In the genomic region with DNA sequence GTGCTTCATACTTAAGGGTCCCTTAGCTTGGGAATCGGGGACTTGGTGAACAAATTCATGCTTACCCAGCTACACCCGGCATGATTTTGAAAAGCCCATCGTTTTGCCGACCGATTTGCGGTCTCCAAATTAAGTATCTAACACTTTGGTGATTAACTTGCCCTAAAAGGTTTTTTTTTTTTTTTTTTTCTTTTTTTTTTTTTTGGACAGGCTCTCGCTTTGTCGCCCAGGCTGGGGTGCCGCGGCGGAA, we compare ENCODE assay signal across 8 cellular contexts. TPM values are rescaled to one million over a fixed set of nuclear protein-coding genes. Genes with fewer than 3 reads are reported as not detected.
DNase-seq lines count a peak whose midpoint lies in the region; ATAC-seq and TF ChIP-seq lines count a peak whose summit lies in the region.

No MANE protein-coding gene starts in this region.

- H3K9me3 Mint-ChIP-seq in H9 (no peaks in the 10 kb centered on the region; a peak in 2 of 5 replicates), glutamatergic neuron (ENCODE audit: unreplicated experiment) (peaks cover 12% of the 10 kb centered on the region)

- no peak overlapping the region for H2BK5ac ChIP-seq in H9 (ENCODE audit: insufficient read length, low read length)

- H3T11ph ChIP-seq in H9 (ENCODE audit: low read length): no peak overlapping the region

- H3K4me3 Mint-ChIP-seq in H9 (peak overlapping the region; percentile 66 to 77), glutamatergic neuron (ENCODE audit: unreplicated experiment) (peak overlapping the region; percentile 85)

- H3K36me3 Mint-ChIP-seq in H9 (ENCODE audit: insufficient read depth in 1 of 3, low read depth in 3 of 3) (peaks cover 35 to 41% (median 36%) of the 10 kb centered on the region in 3 experiments), glutamatergic neuron (ENCODE audit: unreplicated experiment) (peaks cover 4% of the 10 kb centered on the region)

- H4K8ac ChIP-seq in H9 (replicated peaks; ENCODE audit: insufficient read length, low read depth, low read length): no peak overlapping the region

- no peak overlapping the region for H2BK12ac ChIP-seq in H9 (ENCODE audit: insufficient read length, low read depth, low read length)

- peaks cover 24 to 35% (median 29%) of the 10 kb centered on the region in 3 donors for H3K36me3 ChIP-seq in skeletal muscle tissue (ENCODE audit: control insufficient read depth in 3 of 3, insufficient read depth in 3 of 3, low read length in 3 of 3)

- H3K9ac ChIP-seq in H9 (ENCODE audit: extremely low read depth, insufficient read length, low read length) (peak overlapping the region; percentile 59), skeletal muscle tissue (ENCODE audit: low read depth in 1 of 3, low read length in 3 of 3) (peak overlapping the region; percentile 93 to 96 (median 94))

- H3K9me3 ChIP-seq in H9 (ENCODE audit: control insufficient read depth, low read depth, low read length): no peaks in the 10 kb centered on the region
- no peaks in the 10 kb centered on the region for H3K9me3 ChIP-seq in skeletal muscle tissue (ENCODE audit: control insufficient read depth in 3 of 3, low read length in 3 of 3)

- H2BK20ac ChIP-seq in H9 (ENCODE audit: low read depth, low read length, poor library complexity, severe bottlenecking): no peak overlapping the region

- WGBS in H9 (ENCODE audit: extremely low coverage, insufficient read length, low lambda C conversion rate): no CpG with 5 or more reads among the region's 11 CpGs

- H3K23ac ChIP-seq in H9 (ENCODE audit: insufficient read length, low read depth, low read length): no peak overlapping the region

- no peak overlapping the region for H2AFZ ChIP-seq in H9 (ENCODE audit: low read length)

- H3K4me3 ChIP-seq in WI38 (ENCODE audit: low read depth, low read length) (peak overlapping the region; percentile 67), skeletal muscle tissue (ENCODE audit: low read length in 3 of 3) (peak overlapping the region; percentile 79 to 86 (median 80))

- H3K27me3 ChIP-seq in H9 (ENCODE audit: insufficient read depth, low read length) (no peaks in the 10 kb centered on the region), skeletal muscle tissue (ENCODE audit: control insufficient read depth in 3 of 3, insufficient read depth in 3 of 3, low read length in 3 of 3) (no peaks in the 10 kb centered on the region)

- peaks cover 6% of the 10 kb centered on the region for H3K27me3 Mint-ChIP-seq in H9 (ENCODE audit: low read depth)
- H3K27me3 Mint-ChIP-seq in glutamatergic neuron (ENCODE audit: unreplicated experiment): peaks cover 19% of the 10 kb centered on the region

- no peak overlapping the region for H3K4ac ChIP-seq in H9 (ENCODE audit: low read depth, low read length)

- H3K14ac ChIP-seq in H9 (ENCODE audit: insufficient read depth, low read length): peak overlapping the region; percentile 86; the same call in 1 of the 2 replicates

- H4K91ac ChIP-seq in H9 (ENCODE audit: insufficient read length, low read depth, low read length): no peak overlapping the region

- H2AK5ac ChIP-seq in H9 (ENCODE audit: insufficient read length, low read length): no peak overlapping the region

- no peaks in the 10 kb centered on the region for H4K20me1 ChIP-seq in H9 (ENCODE audit: control insufficient read depth, insufficient read depth, insufficient read length)

- ATAC-seq in left lobe of liver (no peak), GM19455 (IDR thresholded peaks at IDR 0.05; ENCODE audit: unreplicated experiment) (no peak)

- H2BK15ac ChIP-seq in H9 (ENCODE audit: low read depth, low read length): no peak overlapping the region

- peaks cover 8% of the 10 kb centered on the region for H3K23me2 ChIP-seq in H9 (ENCODE audit: insufficient read length, low read depth, low read length, poor library complexity, severe bottlenecking)

- H3K4me1 Mint-ChIP-seq in H9 (peaks cover 40 to 52% of the 10 kb centered on the region in 2 experiments), glutamatergic neuron (ENCODE audit: low read depth, unreplicated experiment) (peaks cover 21% of the 10 kb centered on the region)

- DNase-seq in H9: no peak
- DNase-seq in glutamatergic neuron: no peak
- DNase-seq in left lobe of liver (ENCODE audit: low spot score): no peak
- no peak for DNase-seq in amygdala (lab: John Stamatoyannopoulos, UW)
- DNase-seq in stimulated activated CD4-positive, alpha-beta T cell treated with anti-CD3 and anti-CD28 coated beads, Interleukin-12 subunit alpha, Interleukin-12 subunit beta, amount 100 ng/mL, for 4 hours: no peak

- no peak overlapping the region for H2BK120ac ChIP-seq in H9 (ENCODE audit: low read depth, low read length, poor library complexity, severe bottlenecking)

- H3K18ac ChIP-seq in H9 (ENCODE audit: insufficient read length, low read depth, low read length): peak overlapping the region; percentile 75

- H3K27ac ChIP-seq in H9 (ENCODE audit: insufficient read length, low read depth, low read length) (no peak overlapping the region), skeletal muscle tissue (ENCODE audit: low read depth, low read length) (peak overlapping the region; percentile 96)

- H3K4me1 ChIP-seq in H9 (ENCODE audit: insufficient read depth, low read length) (no peaks in the 10 kb centered on the region), skeletal muscle tissue (ENCODE audit: control insufficient read depth in 3 of 3, insufficient read depth in 3 of 3, low read length in 3 of 3) (peaks cover 19 to 38% (median 21%) of the 10 kb centered on the region in 3 donors)

- peaks cover 9% of the 10 kb centered on the region; the same call in 1 of the 2 replicates for H3K79me2 ChIP-seq in H9 (ENCODE audit: insufficient read depth, low read length)

- H3K27ac Mint-ChIP-seq in H9: peak overlapping the region; percentile 65 to 98 (median 87); a peak in 2 of 7 replicates
- peak overlapping the region; percentile 22 for H3K27ac Mint-ChIP-seq in glutamatergic neuron (ENCODE audit: unreplicated experiment)

- TF ChIP-seq CTCF in H9 (conservative IDR thresholded peaks at IDR 0.05) (no peak), WI38 (IDR thresholded peaks at IDR 0.05; ENCODE audit: low read depth, low read length) (no peak), glutamatergic neuron (IDR thresholded peaks at IDR 0.05; ENCODE audit: partially characterized antibody, unreplicated experiment) (no peak)

- H3K79me1 ChIP-seq in H9 (ENCODE audit: insufficient read depth, low read depth, low read length, poor library complexity, severe bottlenecking): no peaks in the 10 kb centered on the region

- no peak overlapping the region for H4K5ac ChIP-seq in H9 (ENCODE audit: insufficient read length, low read depth, low read length)

- H3K56ac ChIP-seq in H9 (ENCODE audit: insufficient read length, low read depth, low read length): no peak overlapping the region

- H3K4me2 ChIP-seq in H9 (ENCODE audit: insufficient read depth, insufficient read length, low read length): peak overlapping the region; percentile 19

RNA-seq across cellular contexts. Expression of a gene that starts 0.8 kb away (rescaled TPM):
- total RNA-seq in H9 (2021) (953 and 955 TPM in 2 replicates), glutamatergic neuron (ENCODE audit: unreplicated experiment) (610 TPM), skeletal muscle tissue (74.6 TPM), left lobe of liver (113 TPM)

RNA-seq across cellular contexts. Expression of a gene that starts 52.0 kb away (rescaled TPM):
- 31.6 and 35.2 TPM in 2 replicates for total RNA-seq in H9 (2021)
- 38.1 TPM for total RNA-seq in glutamatergic neuron (ENCODE audit: unreplicated experiment)
- 26.1 TPM for total RNA-seq in skeletal muscle tissue
- total RNA-seq in left lobe of liver: 14.0 TPM
